ENCODE assay signal across 18 cellular contexts in genomic region chr2:134468776-134469175, GRCh38.
DNase-seq lines count a peak whose midpoint lies in the region; ATAC-seq and TF ChIP-seq lines count a peak whose summit lies in the region.
"Had no signal": no experiment of that assay in that cellular context is flagged by ENCODE, and none has a peak within 500 bp of the region (broad histone marks: within the 10 kb centered on the region; RNA-seq: fewer than 3 reads in every experiment).

No MANE protein-coding gene starts in this region.

- peak; percentile 9 for DNase-seq in activated CD8-positive, alpha-beta memory T cell treated with anti-CD3 and anti-CD28 coated beads for 24 hours
- no peak for DNase-seq in activated CD8-positive, alpha-beta memory T cell treated with anti-CD3 and anti-CD28 coated beads, Interleukin-2, amount 50 U/mL, for 48 hours
- DNase-seq in right atrium auricular region (ENCODE audit: low spot score) (peak; percentile 34), Right ventricle myocardium inferior (ENCODE audit: missing footprints) (no peak), sciatic nerve (ENCODE audit: low spot score) (peak; percentile 31), D341Med (ENCODE audit: low spot score) (no peak), omental fat pad (ENCODE audit: low spot score) (no peak)
- DNase-seq: AML-193, Caco-2, DMS153, DMS79, GF-D8, HCEC 1CT had no signal

- no peak overlapping the region for H3K27ac ChIP-seq in right atrium auricular region
- H3K27ac ChIP-seq: 22Rv1, A549, C4-2B, HL-60 had no signal

- no peak overlapping the region for H3K4me3 ChIP-seq in right atrium auricular region
- H3K4me3 ChIP-seq: A549, GM23338 had no signal

- no peaks in the 10 kb centered on the region for H3K4me1 ChIP-seq in right atrium auricular region
- H3K4me1 ChIP-seq: A549, Caco-2 had no signal

- intact Hi-C loops in Right ventricle myocardium inferior (cut with DNase I) (loop anchor here (5.0 kb wide), 1 partner anchor 74 kb away; no protein-coding TSS in a partner anchor), sciatic nerve (cut with DNase I) (no loop called here)

- no peaks in the 10 kb centered on the region for H3K27me3 ChIP-seq in right atrium auricular region

- ATAC-seq in Right ventricle myocardium inferior (no peak), sciatic nerve (no peak), omental fat pad (ENCODE audit: low FRiP score) (no peak)
- ATAC-seq: A549 had no signal

- TF ChIP-seq CTCF in right atrium auricular region (IDR thresholded peaks at IDR 0.05) = no peak
- no peak for TF ChIP-seq CTCF in omental fat pad (IDR thresholded peaks at IDR 0.05)

- H3K36me3 ChIP-seq in right atrium auricular region = no peaks in the 10 kb centered on the region

- peaks cover 0 to 10% of the 10 kb centered on the region in 2 donors for H3K9me3 ChIP-seq in right atrium auricular region
- H3K9me3 ChIP-seq: A549, Caco-2 had no signal

Comparison
In these comparisons a context has a peak if more than half of its experiments do, and no peak if none do; other contexts are left out.
1. DNase-seq: peak in activated CD8-positive, alpha-beta memory T cell treated with anti-CD3 and anti-CD28 coated beads for 24 hours (single experiment), right atrium auricular region (single experiment) and sciatic nerve (single experiment); none in activated CD8-positive, alpha-beta memory T cell treated with anti-CD3 and anti-CD28 coated beads, Interleukin-2, amount 50 U/mL, for 48 hours (single experiment), Right ventricle myocardium inferior (single experiment), D341Med (single experiment) and omental fat pad (single experiment).